Comparison of ENCODE assay signal across 19 cellular contexts in the genomic region with DNA sequence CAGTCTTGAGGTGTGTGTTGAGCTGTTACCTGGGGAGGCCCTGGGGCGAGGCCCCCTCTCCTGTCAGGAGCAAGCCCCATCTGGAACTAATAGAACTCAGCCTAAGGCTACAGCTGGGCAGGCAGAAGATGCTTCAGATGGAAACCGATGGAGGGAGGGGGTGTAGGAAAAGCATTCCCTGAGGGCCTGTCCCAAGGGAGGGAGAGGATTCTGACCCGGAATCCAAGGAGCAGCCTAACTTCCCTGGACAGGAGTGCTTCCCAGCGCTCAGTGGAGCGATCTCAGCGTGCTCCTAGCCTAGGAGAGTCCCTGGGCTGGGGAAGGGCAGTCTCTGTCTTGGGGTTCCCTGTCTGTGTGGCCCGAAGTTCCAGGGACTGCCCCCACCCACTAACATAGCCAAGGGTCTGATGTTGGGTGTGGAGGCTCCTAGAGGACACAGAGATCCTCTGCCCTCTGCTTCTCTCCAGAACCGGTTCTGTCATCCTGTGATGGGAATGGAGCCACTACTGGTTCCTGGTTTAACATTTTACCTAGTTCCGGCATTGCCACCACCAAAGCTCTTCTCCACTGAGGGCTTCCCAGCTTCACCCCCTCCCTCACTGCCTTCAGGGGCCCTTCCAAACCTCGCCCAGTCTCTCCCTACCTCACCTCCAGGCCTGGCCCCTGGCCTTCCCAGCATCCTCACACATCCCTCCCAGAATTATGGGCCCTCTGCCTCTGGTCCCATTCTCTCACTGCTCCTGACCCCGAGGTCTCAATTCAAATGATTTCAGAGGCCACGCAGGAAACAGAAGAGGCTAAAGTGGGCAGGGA. TPM values are rescaled to one million over a fixed set of nuclear protein-coding genes. Genes with fewer than 3 reads are reported as not detected.
A peak's percentile ranks its signal among the peaks of the same experiment; 100 is the strongest.
DNase-seq lines count a peak whose midpoint lies in the region; ATAC-seq and TF ChIP-seq lines count a peak whose summit lies in the region.
"Had no signal": no experiment of that assay in that cellular context is flagged by ENCODE, and none has a peak within 500 bp of the region (broad histone marks: within the 10 kb centered on the region; RNA-seq: fewer than 3 reads in every experiment).

No MANE protein-coding gene starts in this region.

- no peaks in the 10 kb centered on the region for H3K79me1 ChIP-seq in trophoblast cell (ENCODE audit: low read length)

- H4K20me1 ChIP-seq in GM23338 (replicated peaks; ENCODE audit: insufficient read depth) = no peaks in the 10 kb centered on the region

- no peak overlapping the region for H3K9ac ChIP-seq in trophoblast cell (ENCODE audit: low read length)

- H3K4me1 Mint-ChIP-seq in GM23338 (peaks cover 18% of the 10 kb centered on the region), chondrocyte (ENCODE audit: low read depth) (peaks cover 16% of the 10 kb centered on the region)
- H3K4me1 Mint-ChIP-seq in stimulated activated memory B cell treated with anti-CD40 and anti-IgM and Interleukin-4, amounts not matched to agents 10 μg/mL and 1 μg/mL and 100 μg/mL, for 72 hours = no peaks in the 10 kb centered on the region

- H3K36me3 ChIP-seq in GM23338 (ENCODE audit: insufficient read depth) = no peaks in the 10 kb centered on the region
- H3K36me3 ChIP-seq in trophoblast cell (ENCODE audit: control insufficient read depth in 1 of 2, insufficient read depth in 2 of 2, low read length in 2 of 2) = no peaks in the 10 kb centered on the region
- H3K36me3 ChIP-seq in uterus = no peaks in the 10 kb centered on the region

- intact Hi-C loops in uterus (cut with DNase I; ENCODE audit: low total_unique reads) = no loop called here

- H4K8ac ChIP-seq in trophoblast cell (ENCODE audit: low read depth, low read length) = no peak overlapping the region

- no peaks in the 10 kb centered on the region for H3K79me2 ChIP-seq in GM23338 (replicated peaks; ENCODE audit: insufficient read depth)
- no peaks in the 10 kb centered on the region for H3K79me2 ChIP-seq in trophoblast cell (ENCODE audit: control insufficient read depth, insufficient read depth, low read length, poor library complexity)

- DNase-seq in GM23338 (ENCODE audit: low spot score) (no peak), NCI-H524 (lab: John Stamatoyannopoulos, UW) (peak; percentile 68 to 81), chondrocyte (ENCODE audit: low spot score) (no peak), trophoblast cell (peak; percentile 26 to 74), uterus (no peak), iPS-NIHi7 (ENCODE audit: extremely low spot score) (no peak)
- DNase-seq: activated CD4-positive, alpha-beta T cell treated with anti-CD3 and anti-CD28 coated beads for 1 hour; activated effector memory CD4-positive, alpha-beta T cell treated with Interleukin-2 at 50 U/mL for 16 hours; cerebellar nuclear complex; DMS53; effector memory CD8-positive, alpha-beta T cell; GOT3; MV-4-11; NCI-H2029; posterior cingulate gyrus had no signal

- no peak overlapping the region for H2BK12ac ChIP-seq in trophoblast cell (ENCODE audit: low read length)

- H2BK5ac ChIP-seq in trophoblast cell (ENCODE audit: low read depth, low read length, poor library complexity) = no peak overlapping the region

- TF ChIP-seq POLR2A in uterus (IDR thresholded peaks at IDR 0.05) = no peak

- no CpG with 5 or more reads among the region's 12 CpGs for WGBS in trophoblast cell (ENCODE audit: extremely low coverage, insufficient coverage, insufficient read length)

- H3K27ac Mint-ChIP-seq in GM23338 = peak overlapping the region; percentile 38; the same call in 1 of the 2 replicates
- peak overlapping the region; percentile 36 for H3K27ac Mint-ChIP-seq in chondrocyte (ENCODE audit: unreplicated experiment)
- H3K27ac Mint-ChIP-seq in stimulated activated memory B cell treated with anti-CD40 and anti-IgM and Interleukin-4, amounts not matched to agents 10 μg/mL and 1 μg/mL and 100 μg/mL, for 72 hours = no peak overlapping the region

- no peak overlapping the region for H3K18ac ChIP-seq in trophoblast cell (ENCODE audit: low read length)

- no peak overlapping the region for H4K12ac ChIP-seq in trophoblast cell (ENCODE audit: low read depth, low read length)

- H3K9me3 Mint-ChIP-seq in GM23338 (no peaks in the 10 kb centered on the region; the same call in 2 of the 3 replicates), chondrocyte (ENCODE audit: low read depth) (peaks cover 4% of the 10 kb centered on the region)
- no peaks in the 10 kb centered on the region for H3K9me3 Mint-ChIP-seq in stimulated activated memory B cell treated with anti-CD40 and anti-IgM and Interleukin-4, amounts not matched to agents 10 μg/mL and 1 μg/mL and 100 μg/mL, for 72 hours
- H3K9me3 Mint-ChIP-seq: effector memory CD8-positive, alpha-beta T cell had no signal

- H3K27ac ChIP-seq in GM23338 (ENCODE audit: low read depth) (no peak overlapping the region), trophoblast cell (ENCODE audit: low read depth, low read length) (peak overlapping the region; percentile 11), uterus (no peak overlapping the region)

- H4K91ac ChIP-seq in trophoblast cell (ENCODE audit: low read depth, low read length) = no peak overlapping the region

- H2AFZ ChIP-seq in GM23338 (peak overlapping the region; percentile 88), trophoblast cell (ENCODE audit: insufficient read depth, low read length, poor library complexity) (no peak overlapping the region)

- TF ChIP-seq CTCF in GM23338 (conservative IDR thresholded peaks at IDR 0.05; ENCODE audit: low read depth in 2 of 2) (no peak), chondrocyte (IDR thresholded peaks at IDR 0.05) (no peak), uterus (IDR thresholded peaks at IDR 0.05) (no peak)

- peaks cover 25% of the 10 kb centered on the region for H3K27me3 Mint-ChIP-seq in GM23338 (ENCODE audit: insufficient read depth, low read depth, poor library complexity)
- peaks cover 27% of the 10 kb centered on the region for H3K27me3 Mint-ChIP-seq in chondrocyte (ENCODE audit: low read depth)
- peaks cover 52% of the 10 kb centered on the region for H3K27me3 Mint-ChIP-seq in stimulated activated memory B cell treated with anti-CD40 and anti-IgM and Interleukin-4, amounts not matched to agents 10 μg/mL and 1 μg/mL and 100 μg/mL, for 72 hours

- H3K4me2 ChIP-seq in GM23338 (no peak overlapping the region), trophoblast cell (ENCODE audit: low read length) (peak overlapping the region; percentile 34)

- no peaks in the 10 kb centered on the region for H3K36me3 Mint-ChIP-seq in GM23338 (ENCODE audit: low read depth)
- H3K36me3 Mint-ChIP-seq in chondrocyte (ENCODE audit: low read depth) = no peaks in the 10 kb centered on the region
- H3K36me3 Mint-ChIP-seq in stimulated activated memory B cell treated with anti-CD40 and anti-IgM and Interleukin-4, amounts not matched to agents 10 μg/mL and 1 μg/mL and 100 μg/mL, for 72 hours = no peaks in the 10 kb centered on the region

- no peaks in the 10 kb centered on the region for H3K9me3 ChIP-seq in trophoblast cell (ENCODE audit: insufficient read depth, low read depth, low read length)
- no peaks in the 10 kb centered on the region for H3K9me3 ChIP-seq in uterus

- ATAC-seq in GM23338 (peak; percentile 7; the same call in 2 of the 3 replicates), GM19023 (IDR thresholded peaks at IDR 0.05; ENCODE audit: unreplicated experiment) (no peak)
- ATAC-seq in stimulated activated memory B cell treated with anti-CD40 and anti-IgM and Interleukin-4, amounts not matched to agents 10 μg/mL and 1 μg/mL and 100 μg/mL, for 72 hours = no peak
- ATAC-seq: effector memory CD8-positive, alpha-beta T cell had no signal

- H3F3A ChIP-seq in GM23338 (replicated peaks; ENCODE audit: low read depth) = no peaks in the 10 kb centered on the region

- peaks cover 4% of the 10 kb centered on the region; the same call in 1 of the 2 replicates for H3K4me1 ChIP-seq in GM23338 (ENCODE audit: insufficient read depth)
- H3K4me1 ChIP-seq in trophoblast cell (ENCODE audit: control insufficient read depth in 1 of 2, insufficient read depth in 2 of 2, low read length in 2 of 2) = peaks cover 20 to 21% of the 10 kb centered on the region in 2 experiments
- H3K4me1 ChIP-seq in uterus = no peaks in the 10 kb centered on the region

- no peak overlapping the region for H2AK5ac ChIP-seq in trophoblast cell (ENCODE audit: low read length)

- H3K4me3 ChIP-seq in GM23338 (no peak overlapping the region), trophoblast cell (ENCODE audit: low read depth, low read length) (no peak overlapping the region), uterus (no peak overlapping the region)
- H3K4me3 ChIP-seq: lung had no signal

- H3K27me3 ChIP-seq in GM23338 (ENCODE audit: insufficient read depth) = no peaks in the 10 kb centered on the region
- no peaks in the 10 kb centered on the region for H3K27me3 ChIP-seq in trophoblast cell (ENCODE audit: insufficient read depth, low read length)
- H3K27me3 ChIP-seq in uterus = no peaks in the 10 kb centered on the region

- no peak overlapping the region for H3K14ac ChIP-seq in trophoblast cell (ENCODE audit: low read length)

- no peak overlapping the region for H3K4ac ChIP-seq in trophoblast cell (ENCODE audit: low read depth, low read length)

- H3K23ac ChIP-seq in trophoblast cell (ENCODE audit: low read length) = no peak overlapping the region

- no peak overlapping the region for H2BK120ac ChIP-seq in trophoblast cell (ENCODE audit: insufficient read depth, low read length, poor library complexity)

- H3K4me3 Mint-ChIP-seq in GM23338 (no peak overlapping the region), chondrocyte (ENCODE audit: unreplicated experiment) (no peak overlapping the region)
- H3K4me3 Mint-ChIP-seq in stimulated activated memory B cell treated with anti-CD40 and anti-IgM and Interleukin-4, amounts not matched to agents 10 μg/mL and 1 μg/mL and 100 μg/mL, for 72 hours = no peak overlapping the region

- H3K9me2 ChIP-seq in GM23338 (ENCODE audit: insufficient read depth) = no peaks in the 10 kb centered on the region

TF ChIP-seq in GM23338, 12 proteins besides CTCF, POLR2A, EP300 and RAD21 (continues in another document):
- TF ChIP-seq STAT1 (IDR thresholded peaks at IDR 0.05; ENCODE audit: unreplicated experiment) (no peak), EZH2 (IDR thresholded peaks at IDR 0.05; ENCODE audit: low read depth, unreplicated experiment) (no peak), NANOG (IDR thresholded peaks at IDR 0.05; ENCODE audit: borderline replicate concordance) (no peak)
- TF ChIP-seq, protein P1, sequence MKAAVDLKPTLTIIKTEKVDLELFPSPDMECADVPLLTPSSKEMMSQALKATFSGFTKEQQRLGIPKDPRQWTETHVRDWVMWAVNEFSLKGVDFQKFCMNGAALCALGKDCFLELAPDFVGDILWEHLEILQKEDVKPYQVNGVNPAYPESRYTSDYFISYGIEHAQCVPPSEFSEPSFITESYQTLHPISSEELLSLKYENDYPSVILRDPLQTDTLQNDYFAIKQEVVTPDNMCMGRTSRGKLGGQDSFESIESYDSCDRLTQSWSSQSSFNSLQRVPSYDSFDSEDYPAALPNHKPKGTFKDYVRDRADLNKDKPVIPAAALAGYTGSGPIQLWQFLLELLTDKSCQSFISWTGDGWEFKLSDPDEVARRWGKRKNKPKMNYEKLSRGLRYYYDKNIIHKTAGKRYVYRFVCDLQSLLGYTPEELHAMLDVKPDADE (IDR thresholded peaks at IDR 0.05) = no peak

RNA-seq across cellular contexts. Expression of gene RTN4RL1, which starts 58.7 kb away (rescaled TPM):
- total RNA-seq in GM23338 (2014; rRNA removed; shearing (Covaris generic)) = 0.17 TPM in 1 of 2 replicates, not detected in the other
- polyA plus RNA-seq in GM23338 (2016; fragmentation: Nextera tagmentation; extraction: Ambion mirVana) = not detected in 2 replicates
- 0.47 to 0.95 TPM (median 0.68 TPM) in 3 replicates for total RNA-seq in chondrocyte
- 0.55 and 0.57 TPM in 2 replicates for polyA plus RNA-seq in trophoblast cell (2013)
- 1 to 10 TPM in 3 of 4 donors, not detected in 1; 1.4 to 4.9 (median 1.9) TPM for total RNA-seq in uterus
- total RNA-seq: OCI-LY7 had no signal

Comparison
In these comparisons a context has a peak if more than half of its experiments do, and no peak if none do; other contexts are left out.
1. DNase-seq: peak in NCI-H524 (2 of 2) and trophoblast cell (2 of 2); none in GM23338 (single experiment), chondrocyte (single experiment), uterus (0 of 2) and iPS-NIHi7 (single experiment).